8 cellular contexts compared by ENCODE assay signal in genomic region chr7:158818325-158819213, GRCh38. TPM values are rescaled to one million over a fixed set of nuclear protein-coding genes. Genes with fewer than 3 reads are reported as not detected.
DNase-seq lines count a peak whose midpoint lies in the region; ATAC-seq and TF ChIP-seq lines count a peak whose summit lies in the region.

No MANE protein-coding gene starts in this region.

- H3K9ac ChIP-seq in iPS-18a (ENCODE audit: low read length) (peak overlapping the region; percentile 28), skeletal muscle satellite cell (ENCODE audit: low read depth, low read length) (peak overlapping the region; percentile 87)

- in situ Hi-C loops in astrocyte of the spinal cord (cut with HindIII; ENCODE audit: low sequenced_read_pairs), result no loop called here

- no peaks in the 10 kb centered on the region for H3K9me3 ChIP-seq in iPS-18a (ENCODE audit: control insufficient read depth, low read depth, low read length)
- no peaks in the 10 kb centered on the region for H3K9me3 ChIP-seq in skeletal muscle satellite cell (replicated peaks; ENCODE audit: low read length)

- TF ChIP-seq CTCF in astrocyte of the spinal cord (IDR thresholded peaks at IDR 0.05; ENCODE audit: low read depth, low read length), result no peak

- H3K36me3 ChIP-seq in iPS-18a (ENCODE audit: control insufficient read depth, low read depth, low read length) (no peaks in the 10 kb centered on the region), skeletal muscle satellite cell (ENCODE audit: insufficient read depth, low read length) (no peaks in the 10 kb centered on the region)

- H3K27me3 ChIP-seq in iPS-18a (ENCODE audit: control insufficient read depth, insufficient read depth, low read length), result no peaks in the 10 kb centered on the region
- no peaks in the 10 kb centered on the region for H3K27me3 ChIP-seq in skeletal muscle satellite cell (ENCODE audit: control insufficient read depth, insufficient read depth, low read length)

- peak overlapping the region; percentile 56 for H3K27ac ChIP-seq in iPS-18a (ENCODE audit: low read length)

- peak overlapping the region; percentile 82 for H3K4me2 ChIP-seq in skeletal muscle satellite cell (ENCODE audit: low read length)

- ATAC-seq in GM21447 (IDR thresholded peaks at IDR 0.05; ENCODE audit: unreplicated experiment), result peak; percentile 80

- H3K4me3 ChIP-seq in astrocyte of the spinal cord (ENCODE audit: low read depth, low read length) (peak overlapping the region; percentile 34), iPS-18a (ENCODE audit: low read length) (peak overlapping the region; percentile 30), skeletal muscle satellite cell (ENCODE audit: low read length) (peak overlapping the region; percentile 61)

- H3K4me1 ChIP-seq in iPS-18a (ENCODE audit: control insufficient read depth, low read depth, low read length), result peaks cover 35% of the 10 kb centered on the region
- H3K4me1 ChIP-seq in skeletal muscle satellite cell (ENCODE audit: control insufficient read depth, insufficient read depth, low read length), result peaks cover 72% of the 10 kb centered on the region

- DNase-seq in Daoy (ENCODE audit: low read depth) (peak; percentile 96), HT-29 (ENCODE audit: low spot score) (peak; percentile 98), T-helper 9 cell (peak; percentile 59), astrocyte of the spinal cord (ENCODE audit: low read depth, low spot score) (peak; percentile 99), SHP77 treated with DMSO at 0.1 percent for 48 hours (lab: John Stamatoyannopoulos, UW) (no peak)

RNA-seq across cellular contexts. Expression of gene ESYT2, which starts 10.7 kb away (rescaled TPM):
- total RNA-seq in Daoy (2014; rRNA removed; shearing (Covaris generic)), result 60.4 and 66.3 TPM in 2 replicates
- total RNA-seq in HT-29 (2014; rRNA removed; shearing (Covaris generic)), result 75.4 and 76.4 TPM in 2 replicates
- total RNA-seq in skeletal muscle satellite cell (2012; rRNA removed), result 64.7 and 71.0 TPM in 2 replicates

RNA-seq across cellular contexts. Expression of gene DYNC2I1, which starts 37.8 kb away (rescaled TPM):
- 2.6 and 6.7 TPM in 2 replicates for total RNA-seq in Daoy (2014; rRNA removed; shearing (Covaris generic))
- 12.4 and 15.5 TPM in 2 replicates for total RNA-seq in HT-29 (2014; rRNA removed; shearing (Covaris generic))
- 3.3 and 5.0 TPM in 2 replicates for total RNA-seq in skeletal muscle satellite cell (2012; rRNA removed)
